Comparison of ENCODE assay signal across 22 cellular contexts in genomic region chr11:94307101-94307791, GRCh38. TPM values are rescaled to one million over a fixed set of nuclear protein-coding genes. Genes with fewer than 3 reads are reported as not detected.
DNase-seq lines count a peak whose midpoint lies in the region; ATAC-seq and TF ChIP-seq lines count a peak whose summit lies in the region.
"Had no signal": no experiment of that assay in that cellular context is flagged by ENCODE, and none has a peak within 500 bp of the region (broad histone marks: within the 10 kb centered on the region; RNA-seq: fewer than 3 reads in every experiment).

No MANE protein-coding gene starts in this region.

- no peak overlapping the region for H2BK5ac ChIP-seq in neuronal stem cell (ENCODE audit: low read length)

- no peak overlapping the region for H3K27ac ChIP-seq in neuronal stem cell (replicated peaks; ENCODE audit: low read length)
- H3K27ac ChIP-seq: BLaER1 had no signal

- no peak overlapping the region for H4K8ac ChIP-seq in neuronal stem cell (ENCODE audit: low read depth, low read length)

- no CpG with 5 or more reads among the region's 14 CpGs for WGBS in neuronal stem cell (ENCODE audit: extremely low coverage in 2 of 2, insufficient read length in 2 of 2, insufficient replicate concordance in 1 of 2), 2 donors

- TF ChIP-seq CTCF in nephron progenitor cell (IDR thresholded peaks at IDR 0.05), result no peak

- H3K9me3 ChIP-seq in neuronal stem cell (replicated peaks in 1 of 2; ENCODE audit: control insufficient read depth in 2 of 2, insufficient read depth in 1 of 2, low read depth in 1 of 2, low read length in 2 of 2), result no peaks in the 10 kb centered on the region
- H3K9me3 ChIP-seq: BE2C, BLaER1 had no signal

- H3K9me3 Mint-ChIP-seq in nephron progenitor cell, result no peaks in the 10 kb centered on the region
- no peaks in the 10 kb centered on the region for H3K9me3 Mint-ChIP-seq in stimulated activated memory B cell treated with anti-CD40 and anti-IgM and Interleukin-4, amounts not matched to agents 10 μg/mL and 1 μg/mL and 100 μg/mL, for 72 hours

- H3K18ac ChIP-seq in neuronal stem cell (ENCODE audit: low read length), result no peak overlapping the region

- no peak overlapping the region for H2BK120ac ChIP-seq in neuronal stem cell (ENCODE audit: low read depth, low read length)

- DNase-seq in nephron progenitor cell (no peak), neuronal stem cell (ENCODE audit: low spot score) (no peak), DMS114 treated with DMSO at 0.1 percent for 48 hours (lab: John Stamatoyannopoulos, UW; ENCODE audit: unreplicated experiment) (no peak), G401 (ENCODE audit: low spot score) (no peak), cerebellar nuclear complex (lab: John Stamatoyannopoulos, UW) (no peak)
- DNase-seq: 8988T; BE2C; C1 segment of cervical spinal cord; CD4-positive, alpha-beta memory T cell; CD4-positive, CD25-positive, alpha-beta regulatory T cell; CD8-positive, alpha-beta memory T cell; COR-L47; DMS 273 treated with DMSO at 0.1 percent for 48 hours; DMS79 treated with DMSO at 0.1 percent for 48 hours; GDM1 had no signal

- no peak overlapping the region for H2BK12ac ChIP-seq in neuronal stem cell (ENCODE audit: low read length)

- H3K4me1 ChIP-seq in neuronal stem cell (ENCODE audit: control insufficient read depth in 2 of 2, insufficient read depth in 1 of 2, low read depth in 1 of 2, low read length in 2 of 2), result peaks cover 0 to 3% of the 10 kb centered on the region in 2 donors
- H3K4me1 ChIP-seq: BE2C, BLaER1 had no signal

- H3K27me3 ChIP-seq in neuronal stem cell (ENCODE audit: control insufficient read depth in 3 of 3, insufficient read depth in 3 of 3, low read depth in 1 of 3, low read length in 3 of 3), result peaks cover 0 to 7% (median 0%) of the 10 kb centered on the region in 3 experiments
- H3K27me3 ChIP-seq: BE2C, BLaER1 had no signal

- H3K36me3 Mint-ChIP-seq in nephron progenitor cell (ENCODE audit: low read depth), result no peaks in the 10 kb centered on the region
- H3K36me3 Mint-ChIP-seq in stimulated activated memory B cell treated with anti-CD40 and anti-IgM and Interleukin-4, amounts not matched to agents 10 μg/mL and 1 μg/mL and 100 μg/mL, for 72 hours, result no peaks in the 10 kb centered on the region
- H3K36me3 Mint-ChIP-seq: CD14-positive monocyte; CD4-positive, alpha-beta memory T cell; CD4-positive, CD25-positive, alpha-beta regulatory T cell; CD8-positive, alpha-beta memory T cell had no signal

- no peaks in the 10 kb centered on the region for H3K36me3 ChIP-seq in neuronal stem cell (replicated peaks in 1 of 2; ENCODE audit: control insufficient read depth in 2 of 2, insufficient read depth in 2 of 2, low read length in 2 of 2)
- H3K36me3 ChIP-seq: BE2C, BLaER1 had no signal

- no peak overlapping the region for H3K4me2 ChIP-seq in neuronal stem cell (ENCODE audit: insufficient read depth, low read length, poor library complexity, severe bottlenecking)
- H3K4me2 ChIP-seq: BLaER1 had no signal

- H3K4me1 Mint-ChIP-seq in nephron progenitor cell, result peaks cover 17% of the 10 kb centered on the region
- no peaks in the 10 kb centered on the region for H3K4me1 Mint-ChIP-seq in stimulated activated memory B cell treated with anti-CD40 and anti-IgM and Interleukin-4, amounts not matched to agents 10 μg/mL and 1 μg/mL and 100 μg/mL, for 72 hours
- H3K4me1 Mint-ChIP-seq: CD14-positive monocyte; CD4-positive, alpha-beta memory T cell; CD4-positive, CD25-positive, alpha-beta regulatory T cell; CD8-positive, alpha-beta memory T cell had no signal

- no peak overlapping the region for H2BK15ac ChIP-seq in neuronal stem cell (ENCODE audit: low read length)

- H2AFZ ChIP-seq in neuronal stem cell (ENCODE audit: low read length), result no peak overlapping the region

- H3K27ac Mint-ChIP-seq in nephron progenitor cell, result peak overlapping the region; percentile 3
- no peak overlapping the region for H3K27ac Mint-ChIP-seq in stimulated activated memory B cell treated with anti-CD40 and anti-IgM and Interleukin-4, amounts not matched to agents 10 μg/mL and 1 μg/mL and 100 μg/mL, for 72 hours
- H3K27ac Mint-ChIP-seq: CD14-positive monocyte; CD4-positive, alpha-beta memory T cell; CD4-positive, CD25-positive, alpha-beta regulatory T cell had no signal

- H3K27me3 Mint-ChIP-seq in nephron progenitor cell (ENCODE audit: low read depth, poor library complexity), result peaks cover 11% of the 10 kb centered on the region
- peaks cover 24% of the 10 kb centered on the region for H3K27me3 Mint-ChIP-seq in stimulated activated memory B cell treated with anti-CD40 and anti-IgM and Interleukin-4, amounts not matched to agents 10 μg/mL and 1 μg/mL and 100 μg/mL, for 72 hours

- ATAC-seq in stimulated activated memory B cell treated with anti-CD40 and anti-IgM and Interleukin-4, amounts not matched to agents 10 μg/mL and 1 μg/mL and 100 μg/mL, for 72 hours, result peak; percentile 5
- ATAC-seq in GM18517 (IDR thresholded peaks at IDR 0.05; ENCODE audit: unreplicated experiment), result no peak

- H2AK5ac ChIP-seq in neuronal stem cell (ENCODE audit: low read depth, low read length), result no peak overlapping the region

- H3K4ac ChIP-seq in neuronal stem cell (ENCODE audit: low read length), result no peak overlapping the region

- no peaks in the 10 kb centered on the region for H3K79me1 ChIP-seq in neuronal stem cell (ENCODE audit: low read depth, low read length)

- no peak overlapping the region for H3K4me3 ChIP-seq in neuronal stem cell (ENCODE audit: low read length in 2 of 2)
- H3K4me3 ChIP-seq: BLaER1, GM12878 had no signal

- no peak overlapping the region for H3K9ac ChIP-seq in neuronal stem cell (ENCODE audit: low read depth, low read length, poor library complexity)
- H3K9ac ChIP-seq: BLaER1 had no signal

- no peak overlapping the region for H3K23ac ChIP-seq in neuronal stem cell (ENCODE audit: low read depth, low read length, poor library complexity)

- peak overlapping the region; percentile 77 for H3K14ac ChIP-seq in neuronal stem cell (ENCODE audit: low read length)

- no peak overlapping the region for H3K4me3 Mint-ChIP-seq in nephron progenitor cell
- H3K4me3 Mint-ChIP-seq in stimulated activated memory B cell treated with anti-CD40 and anti-IgM and Interleukin-4, amounts not matched to agents 10 μg/mL and 1 μg/mL and 100 μg/mL, for 72 hours, result no peak overlapping the region
- H3K4me3 Mint-ChIP-seq: CD14-positive monocyte; CD4-positive, alpha-beta memory T cell; CD4-positive, CD25-positive, alpha-beta regulatory T cell; CD8-positive, alpha-beta memory T cell had no signal

- no peak overlapping the region for H4K91ac ChIP-seq in neuronal stem cell (ENCODE audit: low read depth, low read length, poor library complexity)

- in situ Hi-C loops in G401 (cut with HindIII; ENCODE audit: low sequenced_read_pairs), result no loop called here

RNA-seq across cellular contexts. Expression of gene IZUMO1R, which starts 2.9 kb away (rescaled TPM):
- polyA plus RNA-seq in neuronal stem cell (2013, experiment 1 of 2), result not detected
- not detected for polyA plus RNA-seq in neuronal stem cell (2013, experiment 2 of 2)
- not detected in 2 replicates for total RNA-seq in G401 (2014; rRNA removed; shearing (Covaris generic))
- total RNA-seq: A673; CD4-positive, alpha-beta memory T cell; CD4-positive, CD25-positive, alpha-beta regulatory T cell; CD8-positive, alpha-beta memory T cell; GM12878 had no signal
- polyA plus RNA-seq: AG04450; CD14-positive monocyte; CD4-positive, alpha-beta memory T cell; CD4-positive, CD25-positive, alpha-beta regulatory T cell; CD8-positive, alpha-beta memory T cell; GM12878 had no signal
